ENCODE assay signal across 19 cellular contexts in genomic region chr16:79172306-79172705, GRCh38.
DNase-seq lines count a peak whose midpoint lies in the region; ATAC-seq and TF ChIP-seq lines count a peak whose summit lies in the region.
"Had no signal": no experiment of that assay in that cellular context is flagged by ENCODE, and none has a peak within 500 bp of the region (broad histone marks: within the 10 kb centered on the region; RNA-seq: fewer than 3 reads in every experiment).

No MANE protein-coding gene starts in this region.

- no peak overlapping the region for H3K4me3 Mint-ChIP-seq in neural progenitor cell
- H3K4me3 Mint-ChIP-seq: CD14-positive monocyte, IgD-negative memory B cell, T-cell had no signal

- H4K20me1 ChIP-seq in BLaER1 treated with 17β-estradiol and CSF1 and Interleukin-3, amounts not matched to agents 10 nM and 100 nM = no peaks in the 10 kb centered on the region
- no peaks in the 10 kb centered on the region for H4K20me1 ChIP-seq in neural progenitor cell (ENCODE audit: low read depth)

- H3K4me1 Mint-ChIP-seq in neural progenitor cell = peaks cover 7% of the 10 kb centered on the region

- H3K27me3 Mint-ChIP-seq in neural progenitor cell (ENCODE audit: insufficient read depth, low read depth) = no peaks in the 10 kb centered on the region
- H3K27me3 Mint-ChIP-seq: T-cell had no signal

- no peak overlapping the region for H2AFZ ChIP-seq in neural progenitor cell (replicated peaks)

- H3K4me1 ChIP-seq in BLaER1 treated with 17β-estradiol and CSF1 and Interleukin-3, amounts not matched to agents 10 nM and 100 nM = peaks cover 40 to 77% (median 67%) of the 10 kb centered on the region in 10 experiments
- H3K4me1 ChIP-seq in neural progenitor cell = peaks cover 14% of the 10 kb centered on the region
- no peaks in the 10 kb centered on the region for H3K4me1 ChIP-seq in psoas muscle
- H3K4me1 ChIP-seq: HAP-1 had no signal

- no peak overlapping the region for H3K4me3 ChIP-seq in BLaER1 treated with 17β-estradiol and CSF1 and Interleukin-3, amounts not matched to agents 10 nM and 100 nM
- H3K4me3 ChIP-seq in neural progenitor cell (no peak overlapping the region), psoas muscle (no peak overlapping the region)
- H3K4me3 ChIP-seq: HAP-1 had no signal

- H3K9me3 ChIP-seq in BLaER1 treated with 17β-estradiol and CSF1 and Interleukin-3, amounts not matched to agents 10 nM and 100 nM (replicated peaks in 1 of 11) = peaks cover 8 to 27% (median 17%) of the 10 kb centered on the region in 11 experiments; a peak in 21 of 22 replicates
- H3K9me3 ChIP-seq in neural progenitor cell (ENCODE audit: low read depth) (no peaks in the 10 kb centered on the region), psoas muscle (peaks cover 5% of the 10 kb centered on the region)
- H3K9me3 ChIP-seq: HAP-1 had no signal

- peak overlapping the region in 8 of 11 experiments; percentile 0 to 88 (median 30); a peak in 12 of 22 replicates for H3K4me2 ChIP-seq in BLaER1 treated with 17β-estradiol and CSF1 and Interleukin-3, amounts not matched to agents 10 nM and 100 nM
- no peak overlapping the region for H3K4me2 ChIP-seq in neural progenitor cell

- no peaks in the 10 kb centered on the region for H3K27me3 ChIP-seq in BLaER1 treated with 17β-estradiol and CSF1 and Interleukin-3, amounts not matched to agents 10 nM and 100 nM
- H3K27me3 ChIP-seq in neural progenitor cell (no peaks in the 10 kb centered on the region), psoas muscle (ENCODE audit: insufficient read depth in 3 of 3, low read length in 2 of 3) (no peaks in the 10 kb centered on the region)

- peak overlapping the region; percentile 37 for H3K27ac Mint-ChIP-seq in neural progenitor cell
- H3K27ac Mint-ChIP-seq: IgD-negative memory B cell, T-cell had no signal

- TF ChIP-seq CTCF in neural progenitor cell (IDR thresholded peaks at IDR 0.05) = no peak
- no peak for TF ChIP-seq CTCF in psoas muscle (IDR thresholded peaks at IDR 0.05)

- intact Hi-C loops in psoas muscle (cut with DNase I) = loop anchor here in 1 of 2 donors (5.0 to 10.0 kb wide), 2 partner anchors 62 to 430 kb away; partner anchors contain the start of gene MAF

- H3K36me3 ChIP-seq in BLaER1 treated with 17β-estradiol and CSF1 and Interleukin-3, amounts not matched to agents 10 nM and 100 nM = no peaks in the 10 kb centered on the region
- H3K36me3 ChIP-seq in neural progenitor cell (no peaks in the 10 kb centered on the region), psoas muscle (ENCODE audit: insufficient read depth in 1 of 2, low read depth in 1 of 2) (no peaks in the 10 kb centered on the region)
- H3K36me3 ChIP-seq: HAP-1 had no signal

- DNase-seq in DMS79 treated with DMSO at 0.1 percent for 48 hours (lab: John Stamatoyannopoulos, UW) (peak; percentile 73), NCI-H510A treated with DMSO at 0.1 percent for 48 hours (lab: John Stamatoyannopoulos, UW) (peak; percentile 28), neural progenitor cell (ENCODE audit: low spot score) (no peak), psoas muscle (no peak), DMS114 treated with DMSO at 0.1 percent for 48 hours (lab: John Stamatoyannopoulos, UW; ENCODE audit: unreplicated experiment) (no peak)
- DNase-seq: ACHN, DMS 273 treated with DMSO at 0.1 percent for 48 hours, Kasumi-1, MM.1S, NCI-H1694 treated with DMSO at 0.1 percent for 48 hours, NCI-H446 treated with DMSO at 0.1 percent for 48 hours, SIG-M5, T-cell had no signal

- ATAC-seq in psoas muscle (no peak), HG03045 (IDR thresholded peaks at IDR 0.05; ENCODE audit: unreplicated experiment) (no peak)
- ATAC-seq: SK-N-SH treated with all-trans-retinoic acid at 6 μM for 48 hours, T-cell had no signal

- WGBS in psoas muscle, 3 donors = 59 to 74% (median 70%) methylated on average over 8 of the region's 8 CpGs

- H3F3A ChIP-seq in neural progenitor cell (ENCODE audit: low read depth) = peaks cover 19% of the 10 kb centered on the region

- H3K9ac ChIP-seq in BLaER1 treated with 17β-estradiol and CSF1 and Interleukin-3, amounts not matched to agents 10 nM and 100 nM = no peak overlapping the region
- no peak overlapping the region for H3K9ac ChIP-seq in neural progenitor cell

- H3K79me2 ChIP-seq in neural progenitor cell (ENCODE audit: low read depth) = no peaks in the 10 kb centered on the region

- no peak overlapping the region for H3K27ac ChIP-seq in BLaER1 treated with 17β-estradiol and CSF1 and Interleukin-3, amounts not matched to agents 10 nM and 100 nM
- no peak overlapping the region for H3K27ac ChIP-seq in neural progenitor cell
- no peak overlapping the region for H3K27ac ChIP-seq in psoas muscle

- peaks cover 11% of the 10 kb centered on the region for H3K9me3 Mint-ChIP-seq in neural progenitor cell

- H3K36me3 Mint-ChIP-seq in neural progenitor cell = peaks cover 1% of the 10 kb centered on the region
- H3K36me3 Mint-ChIP-seq: CD14-positive monocyte, IgD-negative memory B cell had no signal

Comparison
In these comparisons a context has a peak if more than half of its experiments do, and no peak if none do; other contexts are left out.
1. DNase-seq: peak in DMS79 treated with DMSO at 0.1 percent for 48 hours (single experiment) and NCI-H510A treated with DMSO at 0.1 percent for 48 hours (single experiment); none in neural progenitor cell (single experiment), psoas muscle (0 of 2) and DMS114 treated with DMSO at 0.1 percent for 48 hours (single experiment).